ENCODE assay signal across 8 cellular contexts in genomic region chr19:36139120-36139472, GRCh38. TPM values are rescaled to one million over a fixed set of nuclear protein-coding genes. Genes with fewer than 3 reads are reported as not detected.
DNase-seq lines count a peak whose midpoint lies in the region; ATAC-seq, FAIRE-seq and TF ChIP-seq lines count a peak whose summit lies in the region.

No MANE protein-coding gene starts in this region.

- peak overlapping the region; percentile 79 for H3K4me2 ChIP-seq in A549

- peak overlapping the region; percentile 75 for H3K4me3 ChIP-seq in A549
- H3K4me3 ChIP-seq in mucosa of stomach (ENCODE audit: low read length) = peak overlapping the region; percentile 100

- TF ChIP-seq CTCF in A549 (IDR thresholded peaks at IDR 0.05) = no peak

- no peak for TF ChIP-seq POLR2A in A549 (IDR thresholded peaks at IDR 0.05; ENCODE audit: low read length)

- CTCF ChIA-PET in A549 (lab: Yijun Ruan, JAX) = interaction anchor here (0.6 to 6.7 kb wide), 9 partner anchors 9 to 73 kb away, joined by 3 to 81 read pairs (median 3); no protein-coding TSS in a partner anchor

- TF ChIP-seq EP300 in A549 (IDR thresholded peaks at IDR 0.05) = no peak

- peaks cover 7 to 22% (median 12%) of the 10 kb centered on the region in 3 donors for H3K4me1 Mint-ChIP-seq in IgD-negative memory B cell
- peaks cover 29% of the 10 kb centered on the region for H3K4me1 Mint-ChIP-seq in central memory CD8-positive, alpha-beta T cell

- H3K4me1 ChIP-seq in A549 (peaks cover 37% of the 10 kb centered on the region), mucosa of stomach (ENCODE audit: control insufficient read depth, insufficient read depth, low read length) (peaks cover 31% of the 10 kb centered on the region)

- POLR2A ChIA-PET in A549 (lab: Yijun Ruan, JAX) = interaction anchor here (0.5 to 2.0 kb wide), 11 partner anchors 10 to 389 kb away, joined by 3 to 57 read pairs (median 5); partner anchors contain the start of genes POLR2I, TBCB, THAP8 and ZNF146

- peak overlapping the region; percentile 89 to 98 (median 94) for H3K4me3 Mint-ChIP-seq in IgD-negative memory B cell
- peak overlapping the region; percentile 96 for H3K4me3 Mint-ChIP-seq in central memory CD8-positive, alpha-beta T cell

- DNase-seq in A549 (ENCODE audit: low read depth in 1 of 2, low spot score in 1 of 2) = no peak
- no peak for DNase-seq in central memory CD8-positive, alpha-beta T cell (ENCODE audit: low spot score in 2 of 2)
- DNase-seq in KG1 (lab: John Stamatoyannopoulos, UW) = no peak

- ATAC-seq in A549 (no peak), HG03159 (IDR thresholded peaks at IDR 0.05; ENCODE audit: unreplicated experiment) (no peak), HG03139 (IDR thresholded peaks at IDR 0.05; ENCODE audit: unreplicated experiment) (no peak), GM18907 (IDR thresholded peaks at IDR 0.05; ENCODE audit: unreplicated experiment) (no peak)
- ATAC-seq in central memory CD8-positive, alpha-beta T cell (replicated peaks; ENCODE audit: extremely low read depth, poor library complexity, severe bottlenecking) = no peak

- H3K27ac Mint-ChIP-seq in IgD-negative memory B cell = peak overlapping the region; percentile 82 to 94 (median 92)
- peak overlapping the region; percentile 87 for H3K27ac Mint-ChIP-seq in central memory CD8-positive, alpha-beta T cell (ENCODE audit: low read depth)

- peaks cover 8% of the 10 kb centered on the region for H3K36me3 ChIP-seq in mucosa of stomach (ENCODE audit: control insufficient read depth, insufficient read depth, low read length)

- H3K27ac ChIP-seq in A549 = peak overlapping the region; percentile 93 to 95

- no peak for FAIRE-seq in A549 (lab: Jason Lieb, UNC)

- H3K9me3 Mint-ChIP-seq in IgD-negative memory B cell = peaks cover 0 to 2% (median 0%) of the 10 kb centered on the region in 3 donors
- no peaks in the 10 kb centered on the region for H3K9me3 Mint-ChIP-seq in central memory CD8-positive, alpha-beta T cell

- WGBS in A549 (ENCODE audit: missing lambda C conversion rate) = 39% methylated on average over 7 of the region's 7 CpGs

- no peaks in the 10 kb centered on the region for H3K27me3 ChIP-seq in mucosa of stomach (ENCODE audit: control insufficient read depth, insufficient read depth, low read length)

- H3K27me3 Mint-ChIP-seq in IgD-negative memory B cell = no peaks in the 10 kb centered on the region
- no peaks in the 10 kb centered on the region for H3K27me3 Mint-ChIP-seq in central memory CD8-positive, alpha-beta T cell

- no peaks in the 10 kb centered on the region for H3K9me3 ChIP-seq in A549
- no peaks in the 10 kb centered on the region for H3K9me3 ChIP-seq in mucosa of stomach (ENCODE audit: control insufficient read depth, low read length)

- TF ChIP-seq RAD21 in A549 (conservative IDR thresholded peaks at IDR 0.05 in 1 of 2, IDR thresholded peaks at IDR 0.05 in 1 of 2) = 0 out of 5 replicates have a peak, but pooled peaks of 1 of the 2 experiments have one; percentile 3

- peaks cover 12% of the 10 kb centered on the region for H3K36me3 Mint-ChIP-seq in IgD-negative memory B cell
- H3K36me3 Mint-ChIP-seq in central memory CD8-positive, alpha-beta T cell (ENCODE audit: insufficient read depth) = peaks cover 22% of the 10 kb centered on the region

- H3K9ac ChIP-seq in mucosa of stomach (ENCODE audit: low read length) = peak overlapping the region; percentile 100

TF ChIP-seq in A549, 52 proteins besides CTCF, POLR2A, EP300 and RAD21:
- TF ChIP-seq RARB (CRISPR knock-in tag; IDR thresholded peaks at IDR 0.05) (0 out of 2 replicates have a peak, but pooled peaks have one; percentile 25), CHD4 (IDR thresholded peaks at IDR 0.05; ENCODE audit: borderline replicate concordance) (peak; percentile 28; the same call in 1 of the 2 replicates), SREBF2 (IDR thresholded peaks at IDR 0.05) (no peak)
TF ChIP-seq in A549: peak in this region for 2.

RNA-seq across cellular contexts. Expression of gene CAPNS1, which starts 0.8 kb away (rescaled TPM):
- polyA plus RNA-seq in A549 (2011; rRNA removed) = 1,014 and 1,236 TPM in 2 replicates
- polyA plus RNA-seq in A549 (2012; cell fraction: cytosol; rRNA removed) = 1,125 and 1,682 TPM in 2 replicates
- polyA plus RNA-seq in A549 (2012; cell fraction: nucleus; rRNA removed) = 829 and 1,189 TPM in 2 replicates
- polyA plus RNA-seq in A549 (2017; fragmentation: RNase III; extraction: RNeasy Plus Mini Kit Qiagen cat#74134 plus additional on column Dnase treatment) = 1,540 to 1,639 TPM (median 1,551 TPM) in 3 replicates
- polyA minus RNA-seq in A549 (2011; rRNA and poly(A)+ RNA removed) = 1,088 and 1,267 TPM in 2 replicates
- 139 TPM for polyA plus RNA-seq in IgD-negative memory B cell

RNA-seq across cellular contexts. Expression of gene COX7A1, which starts 13.2 kb away (rescaled TPM):
- polyA plus RNA-seq in A549 (2011; rRNA removed) = not detected in 2 replicates
- polyA plus RNA-seq in A549 (2012; cell fraction: cytosol; rRNA removed) = not detected in 2 replicates
- polyA plus RNA-seq in A549 (2012; cell fraction: nucleus; rRNA removed) = not detected in 2 replicates
- not detected in 3 replicates for polyA plus RNA-seq in A549 (2017; fragmentation: RNase III; extraction: RNeasy Plus Mini Kit Qiagen cat#74134 plus additional on column Dnase treatment)
- not detected in 2 replicates for polyA minus RNA-seq in A549 (2011; rRNA and poly(A)+ RNA removed)
- not detected for polyA plus RNA-seq in IgD-negative memory B cell

RNA-seq across cellular contexts. Expression of gene TBCB, which starts 23.8 kb away (rescaled TPM):
- polyA plus RNA-seq in A549 (2011; rRNA removed) (384 and 395 TPM in 2 replicates), A549 (2017; fragmentation: RNase III; extraction: RNeasy Plus Mini Kit Qiagen cat#74134 plus additional on column Dnase treatment) (352 to 400 TPM (median 397 TPM) in 3 replicates), IgD-negative memory B cell (269 TPM)
- polyA plus RNA-seq in A549 (2012; cell fraction: cytosol; rRNA removed) = 1,257 and 1,314 TPM in 2 replicates
- 726 and 838 TPM in 2 replicates for polyA plus RNA-seq in A549 (2012; cell fraction: nucleus; rRNA removed)
- 256 and 287 TPM in 2 replicates for polyA minus RNA-seq in A549 (2011; rRNA and poly(A)+ RNA removed)

RNA-seq across cellular contexts. Expression of gene POLR2I, which starts 24.4 kb away (rescaled TPM):
- polyA plus RNA-seq in A549 (2011; rRNA removed) = 107 and 123 TPM in 2 replicates
- 490 and 587 TPM in 2 replicates for polyA plus RNA-seq in A549 (2012; cell fraction: cytosol; rRNA removed)
- 232 and 242 TPM in 2 replicates for polyA plus RNA-seq in A549 (2012; cell fraction: nucleus; rRNA removed)
- polyA plus RNA-seq in A549 (2017; fragmentation: RNase III; extraction: RNeasy Plus Mini Kit Qiagen cat#74134 plus additional on column Dnase treatment) = 264 to 284 TPM (median 277 TPM) in 3 replicates
- 379 and 495 TPM in 2 replicates for polyA minus RNA-seq in A549 (2011; rRNA and poly(A)+ RNA removed)
- polyA plus RNA-seq in IgD-negative memory B cell = 144 TPM

RNA-seq across cellular contexts. Expression of gene OVOL3, which starts 28.2 kb away (rescaled TPM):
- polyA plus RNA-seq in A549 (2011; rRNA removed) = not detected in 2 replicates
- 0.43 and 0.70 TPM in 2 replicates for polyA plus RNA-seq in A549 (2012; cell fraction: cytosol; rRNA removed)
- polyA plus RNA-seq in A549 (2012; cell fraction: nucleus; rRNA removed) = 3.4 and 6.1 TPM in 2 replicates
- polyA plus RNA-seq in A549 (2017; fragmentation: RNase III; extraction: RNeasy Plus Mini Kit Qiagen cat#74134 plus additional on column Dnase treatment) = 0.14 to 0.63 TPM (median 0.31 TPM) in 3 replicates
- not detected in 2 replicates for polyA minus RNA-seq in A549 (2011; rRNA and poly(A)+ RNA removed)
- not detected for polyA plus RNA-seq in IgD-negative memory B cell
